Comparison of ENCODE assay signal across 28 cellular contexts in genomic region chr7:133112976-133113375, GRCh38.
"Had no signal": no experiment of that assay in that cellular context is flagged by ENCODE, and none has a peak within 500 bp of the region (broad histone marks: within the 10 kb centered on the region; RNA-seq: fewer than 3 reads in every experiment).

No MANE protein-coding gene starts in this region.

- ATAC-seq: effector memory CD8-positive, alpha-beta T cell; esophagus mucosa; foreskin keratinocyte; gastrocnemius medialis; gastroesophageal sphincter; heart left ventricle; heart right ventricle had no signal

- DNase-seq: colonic mucosa; cortex of kidney; dermis blood vessel endothelial cell; dorsolateral prefrontal cortex; effector CD4-positive, alpha-beta T cell; effector CD8-positive, alpha-beta T cell; effector memory CD4-positive, alpha-beta T cell; effector memory CD8-positive, alpha-beta T cell; endodermal cell; erythroblast; esophagus squamous epithelium; foreskin fibroblast; foreskin keratinocyte; foreskin melanocyte; gastrocnemius medialis; glutamatergic neuron; heart left ventricle; heart right ventricle had no signal

- H3K27ac ChIP-seq: colonic mucosa, coronary artery, dorsolateral prefrontal cortex, epithelial cell of prostate, esophagus muscularis mucosa, esophagus squamous epithelium, foreskin keratinocyte, gastrocnemius medialis, gastroesophageal sphincter, heart left ventricle, heart right ventricle had no signal

- H3K27me3 ChIP-seq: colonic mucosa, dorsolateral prefrontal cortex, gastrocnemius medialis had no signal

- H3K9me3 ChIP-seq: colonic mucosa, esophagus squamous epithelium, gastrocnemius medialis had no signal

- FAIRE-seq: colon, endometrium, endothelial cell of umbilical vein, frontal cortex had no signal

- H3K4me1 ChIP-seq: colonic mucosa, esophagus muscularis mucosa, foreskin keratinocyte, gastrocnemius medialis, gastroesophageal sphincter, heart right ventricle had no signal

- H3K27ac Mint-ChIP-seq: dendritic cell treated with granulocyte-macrophage colony-stimulating factor and Interleukin-4, amounts not matched to agents 40 ng/mL and 50 ng/mL, for 4 days; effector memory CD8-positive, alpha-beta T cell; endodermal cell had no signal

- H3K4me3 ChIP-seq: colonic mucosa, coronary artery, dorsolateral prefrontal cortex, esophagus muscularis mucosa, esophagus squamous epithelium, gastrocnemius medialis, gastroesophageal sphincter, heart left ventricle, heart right ventricle had no signal

- H3K4me3 Mint-ChIP-seq: dendritic cell treated with granulocyte-macrophage colony-stimulating factor and Interleukin-4, amounts not matched to agents 40 ng/mL and 50 ng/mL, for 4 days; effector memory CD8-positive, alpha-beta T cell; endodermal cell had no signal

- H3K36me3 ChIP-seq: colonic mucosa, esophagus muscularis mucosa, esophagus squamous epithelium, gastrocnemius medialis, gastroesophageal sphincter, heart left ventricle, heart right ventricle had no signal
